In genomic region chr18:36129300-36130038, GRCh38 we compare ENCODE assay signal across 8 cellular contexts. TPM values are rescaled to one million over a fixed set of nuclear protein-coding genes. Genes with fewer than 3 reads are reported as not detected.
DNase-seq lines count a peak whose midpoint lies in the region; ATAC-seq and TF ChIP-seq lines count a peak whose summit lies in the region.

A gene with protein sequence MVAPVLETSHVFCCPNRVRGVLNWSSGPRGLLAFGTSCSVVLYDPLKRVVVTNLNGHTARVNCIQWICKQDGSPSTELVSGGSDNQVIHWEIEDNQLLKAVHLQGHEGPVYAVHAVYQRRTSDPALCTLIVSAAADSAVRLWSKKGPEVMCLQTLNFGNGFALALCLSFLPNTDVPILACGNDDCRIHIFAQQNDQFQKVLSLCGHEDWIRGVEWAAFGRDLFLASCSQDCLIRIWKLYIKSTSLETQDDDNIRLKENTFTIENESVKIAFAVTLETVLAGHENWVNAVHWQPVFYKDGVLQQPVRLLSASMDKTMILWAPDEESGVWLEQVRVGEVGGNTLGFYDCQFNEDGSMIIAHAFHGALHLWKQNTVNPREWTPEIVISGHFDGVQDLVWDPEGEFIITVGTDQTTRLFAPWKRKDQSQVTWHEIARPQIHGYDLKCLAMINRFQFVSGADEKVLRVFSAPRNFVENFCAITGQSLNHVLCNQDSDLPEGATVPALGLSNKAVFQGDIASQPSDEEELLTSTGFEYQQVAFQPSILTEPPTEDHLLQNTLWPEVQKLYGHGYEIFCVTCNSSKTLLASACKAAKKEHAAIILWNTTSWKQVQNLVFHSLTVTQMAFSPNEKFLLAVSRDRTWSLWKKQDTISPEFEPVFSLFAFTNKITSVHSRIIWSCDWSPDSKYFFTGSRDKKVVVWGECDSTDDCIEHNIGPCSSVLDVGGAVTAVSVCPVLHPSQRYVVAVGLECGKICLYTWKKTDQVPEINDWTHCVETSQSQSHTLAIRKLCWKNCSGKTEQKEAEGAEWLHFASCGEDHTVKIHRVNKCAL (plus strand): TSS chr18:36129899. CDS start chr18:36129934, 35 bp downstream.
Gene SLC39A6 (minus strand): TSS chr18:36129340. CDS start chr18:36127007, 2,333 bp downstream.

- H3K4me1 ChIP-seq in hepatocyte (ENCODE audit: insufficient read depth) = peaks cover 22% of the 10 kb centered on the region
- peaks cover 0 to 2% of the 10 kb centered on the region in 2 donors for H3K4me1 ChIP-seq in aorta (ENCODE audit: control insufficient read depth in 1 of 2, insufficient read depth in 2 of 2, low read length in 2 of 2)

- H3K4me2 ChIP-seq in hepatocyte = peak within 1 kb of the TSS; percentile 93

- H3K79me2 ChIP-seq in hepatocyte = peaks cover 75% of the 10 kb centered on the region

- peaks cover 13% of the 10 kb centered on the region for H4K20me1 ChIP-seq in hepatocyte (ENCODE audit: insufficient read depth, poor library complexity, severe bottlenecking)

- H3K27me3 ChIP-seq in hepatocyte (no peaks in the 10 kb centered on the region), aorta (ENCODE audit: control insufficient read depth in 1 of 2, insufficient read depth in 2 of 2, low read length in 1 of 2) (no peaks in the 10 kb centered on the region)

- H3K4me3 ChIP-seq in hepatocyte = peak within 1 kb of the TSS; percentile 89
- peak within 1 kb of the TSS; percentile 58 to 71 for H3K4me3 ChIP-seq in aorta (ENCODE audit: low read length in 2 of 2)

- WGBS in hepatocyte (ENCODE audit: low lambda C conversion rate, missing lambda C conversion rate) = 1% methylated on average over 68 of the region's 69 CpGs
- WGBS in aorta, 2 donors = 1% methylated on average over 63 to 69 of the region's 69 CpGs

- DNase-seq in NCI-H2081 treated with DMSO at 0.1 percent for 48 hours (lab: John Stamatoyannopoulos, UW) (peak; percentile 68), T1000 (lab: John Stamatoyannopoulos, UW) (peak; percentile 80), astrocyte of the hippocampus (ENCODE audit: low read depth, low spot score) (peak; percentile 98), hepatocyte (ENCODE audit: low spot score) (peak; percentile 98), renal cortical epithelial cell (ENCODE audit: low read depth) (peak; percentile 85), aorta (peak; percentile 98)

- H3K9me3 ChIP-seq in hepatocyte (ENCODE audit: low read depth) (no peaks in the 10 kb centered on the region), aorta (ENCODE audit: control insufficient read depth, low read length) (no peaks in the 10 kb centered on the region)

- H3K27ac ChIP-seq in hepatocyte (peak within 1 kb of the TSS; percentile 100), aorta (ENCODE audit: low read depth in 1 of 2, low read length in 2 of 2) (peak within 1 kb of the TSS; percentile 81 to 89)

- H3K9me2 ChIP-seq in hepatocyte (replicated peaks; ENCODE audit: insufficient read depth) = no peaks in the 10 kb centered on the region

- intact Hi-C loops in aorta (cut with DNase I) = loop anchor here in 1 of 2 donors (10.0 kb wide), 1 partner anchor 115 kb away; no protein-coding TSS in a partner anchor

- H2AFZ ChIP-seq in hepatocyte = peak within 1 kb of the TSS; percentile 99

- TF ChIP-seq CTCF in hepatocyte (IDR thresholded peaks at IDR 0.05; ENCODE audit: poor library complexity) = no peak

- peak; percentile 82 for ATAC-seq in GM18519 (IDR thresholded peaks at IDR 0.05; ENCODE audit: low FRiP score, unreplicated experiment)
- ATAC-seq in HG03045 (IDR thresholded peaks at IDR 0.05; ENCODE audit: unreplicated experiment) = peak; percentile 93
- ATAC-seq in aorta (ENCODE audit: low FRiP score) = peak; percentile 99

- no peaks in the 10 kb centered on the region for H3K36me3 ChIP-seq in hepatocyte (replicated peaks; ENCODE audit: insufficient read depth, low read depth)
- no peaks in the 10 kb centered on the region for H3K36me3 ChIP-seq in aorta (ENCODE audit: control insufficient read depth in 1 of 2, insufficient read depth in 2 of 2, low read length in 1 of 2)

RNA-seq across cellular contexts. Expression of the first gene that starts in this region (rescaled TPM):
- total RNA-seq in hepatocyte = 63.8 and 80.3 TPM in 2 replicates
- 54.3 and 55.5 TPM in 2 replicates for polyA plus RNA-seq in hepatocyte
- total RNA-seq in renal cortical epithelial cell = 83.9 and 84.2 TPM in 2 replicates
- 10 to 100 TPM; 62.6 to 84.3 TPM for total RNA-seq in aorta
- polyA plus RNA-seq in aorta = 10 to 100 TPM; 38.1 to 99.3 TPM

RNA-seq across cellular contexts. Expression of gene SLC39A6, which starts in this region (rescaled TPM):
- 53.6 and 59.6 TPM in 2 replicates for total RNA-seq in hepatocyte
- polyA plus RNA-seq in hepatocyte = 46.6 and 48.3 TPM in 2 replicates
- total RNA-seq in renal cortical epithelial cell = 102 and 165 TPM in 2 replicates
- total RNA-seq in aorta = 10 to 100 TPM; 29.6 to 39.4 TPM
- polyA plus RNA-seq in aorta = 10 to 100 TPM; 21.6 to 27.2 TPM

Comparison
In these comparisons a context has a peak if more than half of its experiments do, and no peak if none do; other contexts are left out.
1. Peak in every context shown above with its lines: DNase-seq, ATAC-seq, H3K4me3 ChIP-seq and H3K27ac ChIP-seq.